19 cellular contexts compared by ENCODE assay signal in genomic region chr12:19837543-19837942, GRCh38.
DNase-seq lines count a peak whose midpoint lies in the region; ATAC-seq and TF ChIP-seq lines count a peak whose summit lies in the region.
"Had no signal": no experiment of that assay in that cellular context is flagged by ENCODE, and none has a peak within 500 bp of the region (broad histone marks: within the 10 kb centered on the region; RNA-seq: fewer than 3 reads in every experiment).

No MANE protein-coding gene starts in this region.

- no peak for TF ChIP-seq CTCF in right atrium auricular region (IDR thresholded peaks at IDR 0.05)
- TF ChIP-seq CTCF in tibial artery (IDR thresholded peaks at IDR 0.05): no peak
- TF ChIP-seq CTCF in left lung (IDR thresholded peaks at IDR 0.05): no peak

- WGBS in right cardiac atrium: 45% methylated on average over 3 of the region's 3 CpGs

- no peaks in the 10 kb centered on the region for H3K27me3 ChIP-seq in right atrium auricular region
- H3K27me3 ChIP-seq in right cardiac atrium (ENCODE audit: control insufficient read depth, insufficient read depth): no peaks in the 10 kb centered on the region
- no peaks in the 10 kb centered on the region for H3K27me3 ChIP-seq in tibial artery
- no peaks in the 10 kb centered on the region for H3K27me3 ChIP-seq in left lung
- H3K27me3 ChIP-seq: BE2C; BLaER1 treated with 17β-estradiol and CSF1 and Interleukin-3, amounts not matched to agents 10 nM and 100 nM had no signal

- peak; percentile 46 for ATAC-seq in Right ventricle myocardium inferior
- ATAC-seq in right cardiac atrium: peak; percentile 61 to 76
- no peak for ATAC-seq in left lung
- ATAC-seq: GM12878 had no signal

- H3K4me3 ChIP-seq in right atrium auricular region (no peak overlapping the region), right cardiac atrium (ENCODE audit: low read length) (no peak overlapping the region), tibial artery (no peak overlapping the region), left lung (no peak overlapping the region)
- H3K4me3 ChIP-seq: BLaER1 treated with 17β-estradiol and CSF1 and Interleukin-3, amounts not matched to agents 10 nM and 100 nM; GM12878; HAP-1 had no signal

- H3K4me1 ChIP-seq in right atrium auricular region (peaks cover 0 to 11% of the 10 kb centered on the region in 2 donors), right cardiac atrium (ENCODE audit: control insufficient read depth, insufficient read depth, low read length) (peaks cover 4% of the 10 kb centered on the region), tibial artery (peaks cover 0 to 73% (median 19%) of the 10 kb centered on the region in 4 donors), left lung (no peaks in the 10 kb centered on the region)
- H3K4me1 ChIP-seq: BE2C; BLaER1 treated with 17β-estradiol and CSF1 and Interleukin-3, amounts not matched to agents 10 nM and 100 nM; HAP-1 had no signal

- intact Hi-C loops in Right ventricle myocardium inferior (cut with DNase I) (no loop called here), right cardiac atrium (cut with DNase I) (no loop called here), cardiac septum (cut with DNase I) (no loop called here), tibial artery (cut with DNase I; ENCODE audit: low total_unique reads) (no loop called here), left lung (cut with DNase I) (no loop called here)

- H3K27ac ChIP-seq in right atrium auricular region (no peak overlapping the region), right cardiac atrium (ENCODE audit: low read length) (no peak overlapping the region), tibial artery (peak overlapping the region; percentile 48 to 56), left lung (no peak overlapping the region)
- H3K27ac ChIP-seq: 22Rv1; BLaER1 treated with 17β-estradiol and CSF1 and Interleukin-3, amounts not matched to agents 10 nM and 100 nM had no signal

- no peaks in the 10 kb centered on the region for H3K36me3 ChIP-seq in right atrium auricular region
- H3K36me3 ChIP-seq in tibial artery: peaks cover 0 to 3% (median 0%) of the 10 kb centered on the region in 3 donors
- no peaks in the 10 kb centered on the region for H3K36me3 ChIP-seq in left lung
- H3K36me3 ChIP-seq: BE2C; BLaER1 treated with 17β-estradiol and CSF1 and Interleukin-3, amounts not matched to agents 10 nM and 100 nM; HAP-1 had no signal

- H3K9me3 ChIP-seq in right atrium auricular region (no peaks in the 10 kb centered on the region), right cardiac atrium (ENCODE audit: control insufficient read depth, low read length) (no peaks in the 10 kb centered on the region), tibial artery (no peaks in the 10 kb centered on the region), left lung (no peaks in the 10 kb centered on the region)
- H3K9me3 ChIP-seq: BE2C, HAP-1 had no signal

- DNase-seq in Right ventricle myocardium inferior (ENCODE audit: missing footprints) (no peak), right atrium auricular region (ENCODE audit: low spot score) (no peak), right cardiac atrium (peak in 2 of 3 donors; percentile 19 to 49), cardiac septum (ENCODE audit: low spot score) (no peak), tibial artery (no peak), left lung (no peak)
- DNase-seq: BE2C; CD4-positive, alpha-beta T cell; CD8-positive, alpha-beta memory T cell; DMS 273 treated with DMSO at 0.1 percent for 48 hours; DMS79; EL; GDM1; GOT3; HFFc6 had no signal

Comparison
In these comparisons a context has a peak if more than half of its experiments do, and no peak if none do; other contexts are left out.
1. DNase-seq: peak in right cardiac atrium (2 of 3); none in Right ventricle myocardium inferior (single experiment), right atrium auricular region (single experiment), cardiac septum (single experiment), tibial artery (0 of 2) and left lung (0 of 2).
2. H3K27ac ChIP-seq: peak in tibial artery (2 of 2); none in right atrium auricular region (0 of 2), right cardiac atrium (single experiment) and left lung (0 of 2).